In the genomic region with DNA sequence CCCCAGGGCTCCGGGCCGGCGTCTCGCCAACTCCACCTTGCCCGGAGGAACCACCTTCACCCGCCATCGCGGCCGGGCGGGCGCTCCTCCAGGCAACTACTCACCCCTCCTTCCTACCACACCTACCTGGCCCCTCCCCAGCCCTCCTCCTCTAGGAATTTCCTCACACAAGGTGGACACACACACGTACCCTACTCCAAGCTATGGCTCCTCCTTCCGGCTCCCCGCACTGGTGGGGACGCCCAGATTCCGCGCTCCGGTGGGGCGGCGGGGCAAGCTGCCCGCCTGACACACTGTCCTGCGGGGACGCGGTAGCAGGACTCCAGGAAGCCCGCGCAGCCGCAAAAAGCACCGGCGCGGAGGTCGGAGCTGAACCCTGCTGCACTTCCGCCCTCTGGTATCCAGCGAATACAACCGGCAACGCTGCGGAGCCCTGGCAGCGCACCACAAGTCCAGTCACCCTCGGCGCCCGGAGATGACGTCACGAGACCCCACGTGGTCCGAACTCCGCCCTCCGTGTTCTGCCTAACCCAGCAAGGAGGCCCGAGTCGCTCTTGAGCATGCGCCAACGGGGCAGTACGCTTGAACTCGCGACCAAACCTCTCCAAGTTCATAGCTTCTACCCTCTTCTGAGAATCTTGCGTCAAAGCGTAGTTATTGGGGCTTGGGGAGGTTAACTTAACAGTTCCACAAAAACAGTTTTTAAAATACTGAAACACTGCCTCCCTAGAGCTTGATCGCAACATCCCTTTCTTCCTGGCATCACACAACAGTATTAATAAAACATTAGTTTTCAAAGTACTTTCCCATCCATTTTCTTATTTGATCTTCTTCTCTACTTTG, we compare ENCODE assay signal across 8 cellular contexts. TPM values are rescaled to one million over a fixed set of nuclear protein-coding genes. Genes with fewer than 3 reads are reported as not detected.
DNase-seq lines count a peak whose midpoint lies in the region; ATAC-seq, FAIRE-seq and TF ChIP-seq lines count a peak whose summit lies in the region.

ATG5 (minus strand) TSS at position 425 of the 843 bp plus-strand sequence. CDS start 9,552 bp downstream, outside the sequence.

- H3K27me3 ChIP-seq in adipocyte (replicated peaks; ENCODE audit: control insufficient read depth, insufficient read depth, low read length) (peaks cover 11% of the 10 kb centered on the region), pancreas (no peaks in the 10 kb centered on the region), tibial artery (peaks cover 0 to 3% of the 10 kb centered on the region in 2 donors)

- no peak for TF ChIP-seq CTCF in GM12875 (IDR thresholded peaks at IDR 0.05; ENCODE audit: borderline replicate concordance, insufficient read depth, low read depth, low read length)
- no peak for TF ChIP-seq CTCF in pancreas (IDR thresholded peaks at IDR 0.05)
- peak in 1 of 2 experiments; percentile 18 for TF ChIP-seq CTCF in tibial artery (IDR thresholded peaks at IDR 0.05)

- peak within 1 kb of the TSS; percentile 71 for H3K4me3 ChIP-seq in GM12875 (ENCODE audit: low read depth, low read length)
- H3K4me3 ChIP-seq in adipocyte (ENCODE audit: low read length) = peak within 1 kb of the TSS; percentile 99
- peak within 1 kb of the TSS; percentile 47 to 68 (median 59) for H3K4me3 ChIP-seq in pancreas
- H3K4me3 ChIP-seq in tibial artery = peak within 1 kb of the TSS; percentile 62 to 94

- peak; percentile 95 for ATAC-seq in HG02798 (IDR thresholded peaks at IDR 0.05; ENCODE audit: poor library complexity, unreplicated experiment)
- ATAC-seq in Right ventricle myocardium superior (ENCODE audit: poor library complexity) = peak; percentile 99
- ATAC-seq in pancreas = peak; percentile 90 to 98 (median 94)

- H3K9me3 ChIP-seq in adipocyte (ENCODE audit: control insufficient read depth, low read length) (no peaks in the 10 kb centered on the region), pancreas (no peaks in the 10 kb centered on the region), tibial artery (no peaks in the 10 kb centered on the region)

- peak; percentile 47 for FAIRE-seq in pancreas (lab: Jason Lieb, UNC)

- H3K4me1 ChIP-seq in adipocyte (ENCODE audit: control insufficient read depth, insufficient read depth, low read length) = peaks cover 13% of the 10 kb centered on the region
- peaks cover 8 to 13% (median 11%) of the 10 kb centered on the region in 3 donors for H3K4me1 ChIP-seq in pancreas
- H3K4me1 ChIP-seq in tibial artery = peaks cover 0 to 20% (median 15%) of the 10 kb centered on the region in 4 donors

- peak; percentile 97 for DNase-seq in NCI-H1436 (lab: John Stamatoyannopoulos, UW)
- DNase-seq in T follicular helper cell (ENCODE audit: low read depth) = peak; percentile 100
- DNase-seq in adipocyte (ENCODE audit: low read depth) = peak; percentile 99
- DNase-seq in Right ventricle myocardium superior = peak; percentile 100
- DNase-seq in pancreas = peak; percentile 99 to 100 (median 100)
- peak; percentile 99 to 100 for DNase-seq in tibial artery

- H3K36me3 ChIP-seq in adipocyte (ENCODE audit: control insufficient read depth, insufficient read depth, low read length, severe bottlenecking) = no peaks in the 10 kb centered on the region
- no peaks in the 10 kb centered on the region for H3K36me3 ChIP-seq in pancreas
- no peaks in the 10 kb centered on the region for H3K36me3 ChIP-seq in tibial artery

- peak within 1 kb of the TSS; percentile 79 to 94 (median 89) for H3K27ac ChIP-seq in pancreas
- peak within 1 kb of the TSS; percentile 77 to 92 for H3K27ac ChIP-seq in tibial artery

- intact Hi-C loops in Right ventricle myocardium superior (cut with DNase I) = no loop called here
- intact Hi-C loops in pancreas (cut with DNase I) = no loop called here
- intact Hi-C loops in tibial artery (cut with DNase I; ENCODE audit: low total_unique reads) = no loop called here

- H3K9ac ChIP-seq in adipocyte (ENCODE audit: low read length) = peak within 1 kb of the TSS; percentile 94

- 1% methylated on average over 55 to 56 of the region's 56 CpGs for WGBS in pancreas, 2 donors

RNA-seq across cellular contexts. Expression of gene ATG5, which starts in this region (rescaled TPM):
- total RNA-seq in Right ventricle myocardium superior (14.8 TPM), pancreas (10 to 100 TPM in 4 of 6 donors, 1 to 10 TPM in 2; 8.9 to 15.7 (median 11.5) TPM)
- 10 to 100 TPM in 1 of 2 donors, 1 to 10 TPM in 1; 8.2 to 10.4 TPM for polyA plus RNA-seq in pancreas

Comparison
In these comparisons a context has a peak if more than half of its experiments do, and no peak if none do; other contexts are left out.
1. Peak in every context shown above with its lines: DNase-seq, ATAC-seq, H3K4me3 ChIP-seq and H3K27ac ChIP-seq.